8 cellular contexts compared by ENCODE assay signal in the genomic region with DNA sequence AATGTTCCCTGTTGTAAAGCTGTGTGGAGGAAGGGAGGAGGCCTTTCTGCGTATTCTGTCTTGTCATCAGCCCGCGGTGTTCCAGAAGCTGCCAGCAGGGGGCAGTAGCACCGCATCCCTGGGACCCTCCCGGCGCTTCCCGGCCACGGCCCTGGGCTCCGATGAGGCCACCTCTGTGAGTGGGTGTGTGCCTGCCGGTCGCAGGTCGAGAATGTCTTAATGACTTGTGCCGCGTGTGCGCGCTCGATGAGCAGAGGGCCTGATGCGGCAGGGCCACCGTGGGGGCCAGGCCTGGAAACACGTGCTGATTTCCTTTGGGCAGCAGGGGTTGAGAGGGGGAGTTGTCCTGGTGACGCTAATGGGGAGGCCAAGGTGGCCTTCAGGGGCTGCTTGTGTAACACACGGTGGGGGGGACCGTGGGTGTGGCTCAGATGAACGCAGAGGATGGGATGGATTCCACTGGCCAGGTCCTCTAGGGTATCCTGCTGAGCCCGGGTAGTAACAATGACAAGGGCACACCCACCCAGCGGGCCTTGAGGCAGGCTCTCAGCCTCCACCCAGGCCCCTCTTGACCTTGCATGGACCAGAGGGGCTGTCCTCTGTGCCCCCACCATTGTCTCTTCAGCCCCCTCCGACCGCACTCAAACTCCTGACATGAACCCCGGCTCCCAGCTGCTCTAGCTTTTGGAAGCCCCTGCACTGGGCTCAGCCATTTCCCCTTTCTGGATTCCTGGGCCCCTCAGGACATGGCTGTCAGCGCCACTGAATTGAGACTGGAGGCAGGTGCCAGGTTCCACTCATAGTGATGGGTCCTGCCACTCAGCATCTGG.
DNase-seq lines count a peak whose midpoint lies in the region; ATAC-seq and FAIRE-seq lines count a peak whose summit lies in the region.

No MANE protein-coding gene starts in this region.

- ATAC-seq in GM21825 (IDR thresholded peaks at IDR 0.05; ENCODE audit: unreplicated experiment), result no peak
- no peak for ATAC-seq in HG03521 (IDR thresholded peaks at IDR 0.05; ENCODE audit: unreplicated experiment)

- no peaks in the 10 kb centered on the region for H3K9me3 ChIP-seq in iPS-20b (ENCODE audit: insufficient read depth, low read depth, low read length)

- peaks cover 13% of the 10 kb centered on the region for H3K27me3 ChIP-seq in iPS-20b (ENCODE audit: insufficient read depth, low read length)

- H3K4me1 ChIP-seq in iPS-20b (ENCODE audit: insufficient read depth, low read length), result no peaks in the 10 kb centered on the region

- DNase-seq in DMS53 treated with DMSO at 0.1 percent for 48 hours (lab: John Stamatoyannopoulos, UW; ENCODE audit: unreplicated experiment) (peak; percentile 17), HTR-8/SVneo (ENCODE audit: insufficient read length, low spot score) (peak; percentile 36), RPMI7951 (ENCODE audit: low read depth) (peak; percentile 35), anterior cingulate cortex (lab: John Stamatoyannopoulos, UW) (peak in 53 of 58 donors; percentile 3 to 81 (median 36))
- peak; percentile 27 for DNase-seq in stimulated activated CD4-positive, alpha-beta T cell treated with anti-CD3 and anti-CD28 coated beads, Interleukin-12 subunit alpha, Interleukin-12 subunit beta, amount 100 ng/mL, for 4 hours

- H3K36me3 ChIP-seq in iPS-20b (ENCODE audit: insufficient read depth, low read depth, low read length), result no peaks in the 10 kb centered on the region

- H3K27ac ChIP-seq in iPS-20b (ENCODE audit: low read length), result no peak overlapping the region

- no peak for FAIRE-seq in HTR-8/SVneo (lab: Jason Lieb, UNC)

- H3K4me3 ChIP-seq in iPS-20b (ENCODE audit: low read length), result peak overlapping the region; percentile 49; the same call in 1 of the 2 replicates

- H3K9ac ChIP-seq in iPS-20b (ENCODE audit: low read depth, low read length), result no peak overlapping the region
